ENCODE assay signal across 16 cellular contexts in genomic region chr10:121627810-121628209, GRCh38. TPM values are rescaled to one million over a fixed set of nuclear protein-coding genes. Genes with fewer than 3 reads are reported as not detected.
A peak's percentile ranks its signal among the peaks of the same experiment; 100 is the strongest.
DNase-seq lines count a peak whose midpoint lies in the region; ATAC-seq and TF ChIP-seq lines count a peak whose summit lies in the region.
"Had no signal": no experiment of that assay in that cellular context is flagged by ENCODE, and none has a peak within 500 bp of the region (broad histone marks: within the 10 kb centered on the region; RNA-seq: fewer than 3 reads in every experiment).

No MANE protein-coding gene starts in this region.

- intact Hi-C loops in A673 (cut with micrococcal nuclease; ENCODE audit: unreplicated experiment), result no loop called here

- no peak for TF ChIP-seq EP300 in suprapubic skin (IDR thresholded peaks at IDR 0.05)

- peak overlapping the region; percentile 61 for H3K27ac ChIP-seq in muscle layer of colon (ENCODE audit: low read depth, low read length)
- H3K27ac ChIP-seq in suprapubic skin, result peak overlapping the region; percentile 84
- H3K27ac ChIP-seq in A673 (ENCODE audit: low read depth, low read length, poor library complexity, severe bottlenecking), result no peak overlapping the region

- H3K9ac ChIP-seq in muscle layer of colon (ENCODE audit: low read length), result peak overlapping the region; percentile 10

- H3K4me1 ChIP-seq in muscle layer of colon (ENCODE audit: insufficient read depth, low read length), result peaks cover 22% of the 10 kb centered on the region
- peaks cover 56% of the 10 kb centered on the region for H3K4me1 ChIP-seq in suprapubic skin
- H3K4me1 ChIP-seq in A673 (ENCODE audit: insufficient read depth, low read length, poor library complexity, severe bottlenecking), result no peaks in the 10 kb centered on the region

- DNase-seq in M059J (ENCODE audit: low read depth) (peak; percentile 69), epithelial cell of esophagus (ENCODE audit: low read depth) (peak; percentile 85), suprapubic skin (ENCODE audit: low spot score in 2 of 2) (peak in 1 of 2 donors; percentile 32), A673 (ENCODE audit: low spot score) (no peak), activated gamma-delta T cell (lab: John Stamatoyannopoulos, UW) (no peak)
- no peak for DNase-seq in NK-92 treated with Interleukin-12 subunit alpha and Interleukin-12 subunit beta, amount 100 ng/mL, for 24 hours (lab: John Stamatoyannopoulos, UW)
- DNase-seq: activated B cell treated with CpG ODN at 0.5 μM for 24 hours, glutamatergic neuron, immature natural killer cell, Kasumi-1, NCI-H1436 treated with DMSO at 0.1 percent for 48 hours had no signal

- H3K4me3 ChIP-seq in epithelial cell of esophagus (ENCODE audit: low read length) (no peak overlapping the region), muscle layer of colon (ENCODE audit: low read depth in 1 of 2, low read length in 2 of 2) (peak overlapping the region in 1 of 2 donors; percentile 35), suprapubic skin (peak overlapping the region; percentile 16), A673 (ENCODE audit: low read depth, low read length, poor library complexity, severe bottlenecking) (no peak overlapping the region)

- H3K36me3 ChIP-seq in muscle layer of colon (ENCODE audit: insufficient read depth, low read length) (no peaks in the 10 kb centered on the region), suprapubic skin (no peaks in the 10 kb centered on the region), A673 (ENCODE audit: insufficient read depth, low read length, poor library complexity, severe bottlenecking) (no peaks in the 10 kb centered on the region)

- no peak for TF ChIP-seq CTCF in epithelial cell of esophagus (IDR thresholded peaks at IDR 0.05; ENCODE audit: insufficient read depth, low read depth, low read length, missing control alignments)
- TF ChIP-seq CTCF in suprapubic skin (IDR thresholded peaks at IDR 0.05), result no peak
- no peak for TF ChIP-seq CTCF in A673 (conservative IDR thresholded peaks at IDR 0.05; ENCODE audit: low read depth, low read length)

- 21% methylated on average over 8 of the region's 8 CpGs for WGBS in suprapubic skin

- POLR2A ChIA-PET in A673 (lab: Charles Lee; ENCODE audit: low non-redundant PET), result no interaction called here

- H3K9me3 ChIP-seq in muscle layer of colon (ENCODE audit: low read length), result no peaks in the 10 kb centered on the region
- no peaks in the 10 kb centered on the region for H3K9me3 ChIP-seq in suprapubic skin
- H3K9me3 ChIP-seq in A673 (ENCODE audit: low read depth, low read length, poor library complexity, severe bottlenecking), result no peaks in the 10 kb centered on the region

- ATAC-seq in HG03521 (IDR thresholded peaks at IDR 0.05; ENCODE audit: unreplicated experiment), result no peak
- ATAC-seq: Right ventricle myocardium inferior had no signal

- TF ChIP-seq POLR2A in suprapubic skin (IDR thresholded peaks at IDR 0.05), result no peak

- no TSS peak for BruUV-seq in A673 (replicated peaks; lab: Mats Ljungman, UMichigan)

- H3K27me3 ChIP-seq in muscle layer of colon (ENCODE audit: control insufficient read depth in 1 of 2, insufficient read depth in 2 of 2, low read length in 2 of 2) (no peaks in the 10 kb centered on the region), suprapubic skin (no peaks in the 10 kb centered on the region), A673 (replicated peaks; ENCODE audit: insufficient read depth, low read depth, low read length, poor library complexity) (peaks cover 29% of the 10 kb centered on the region)

- CTCF ChIA-PET in A673 (lab: Charles Lee), result no interaction called here

RNA-seq across cellular contexts. Expression of gene FGFR2, which starts 29.6 kb away (rescaled TPM):
- total RNA-seq in M059J (2014; rRNA removed; shearing (Covaris generic)), result 2.1 and 6.8 TPM in 2 replicates
- total RNA-seq in suprapubic skin, result 100 to 1,000 TPM; 105 to 222 (median 155) TPM
- total RNA-seq in A673 (2021), result 0.60 and 1.6 TPM in 2 replicates
- total RNA-seq: activated B cell treated with CpG ODN at 0.5 μM for 24 hours; activated T-helper 2 cell treated with anti-CD3 and anti-CD28 coated beads, Interferon-gamma antibody, Interleukin-2, Interleukin-4, amounts not matched to agents 10 μg/mL and 5 μg/mL and 100 μg/mL, durations not matched to agents 14 hours and 24 hours and 36 hours; lung microvascular endothelial cell had no signal

Comparison
In these comparisons a context has a peak if more than half of its experiments do, and no peak if none do; other contexts are left out.
1. DNase-seq: peak in M059J (single experiment) and epithelial cell of esophagus (single experiment); none in A673 (single experiment), NK-92 treated with Interleukin-12 subunit alpha and Interleukin-12 subunit beta, amount 100 ng/mL, for 24 hours (single experiment) and activated gamma-delta T cell (single experiment).
2. RNA of gene FGFR2, which starts 29.6 kb away (total RNA-seq): 105 to 222 TPM in suprapubic skin; 2.1 to 6.8 TPM in M059J and 0.60 to 1.6 TPM in A673; every median in the first group is over 10 times any median in the second.